In genomic region chr22:20563464-20563906, GRCh38 we compare ENCODE assay signal across 13 cellular contexts. TPM values are rescaled to one million over a fixed set of nuclear protein-coding genes. Genes with fewer than 3 reads are reported as not detected.
A peak's percentile ranks its signal among the peaks of the same experiment; 100 is the strongest.
DNase-seq lines count a peak whose midpoint lies in the region; ATAC-seq and TF ChIP-seq lines count a peak whose summit lies in the region.
"Had no signal": no experiment of that assay in that cellular context is flagged by ENCODE, and none has a peak within 500 bp of the region (broad histone marks: within the 10 kb centered on the region; RNA-seq: fewer than 3 reads in every experiment).

No MANE protein-coding gene starts in this region.

- H3K27ac ChIP-seq in CD4-positive, CD25-positive, alpha-beta regulatory T cell (ENCODE audit: insufficient read depth, low read length, poor library complexity, severe bottlenecking), result peak overlapping the region; percentile 57
- no peak overlapping the region for H3K27ac ChIP-seq in CD8-positive, alpha-beta T cell (ENCODE audit: low read depth, low read length)
- no peak overlapping the region for H3K27ac ChIP-seq in naive thymus-derived CD4-positive, alpha-beta T cell (ENCODE audit: low read depth, low read length)
- peak overlapping the region in 1 of 4 donors; percentile 18 for H3K27ac ChIP-seq in upper lobe of left lung

- CTCF ChIA-PET in CD8-positive, alpha-beta T cell (lab: Charles Lee), result interaction anchor here (0.8 to 16.0 kb wide), 16 partner anchors 11 to 100 kb away, joined by 3 to 382 read pairs (median 6); partner anchors contain the start of gene MED15
- CTCF ChIA-PET in activated CD8-positive, alpha-beta T cell treated with anti-CD3 and anti-CD28 coated beads, Interleukin-2, amount 10 ng/mL, durations not matched to agents 7 days and 5 days (lab: Charles Lee), result interaction anchor here (0.7 to 14.1 kb wide), 15 partner anchors 9 to 170 kb away, joined by 3 to 465 read pairs (median 9); partner anchors contain the start of genes KLHL22 and MED15
- CTCF ChIA-PET in naive thymus-derived CD4-positive, alpha-beta T cell (lab: Charles Lee), result interaction anchor here (1.0 to 12.5 kb wide), 8 partner anchors 10 to 107 kb away, joined by 3 to 229 read pairs (median 4); no protein-coding TSS in a partner anchor

- H3K9me3 Mint-ChIP-seq in CD4-positive, CD25-positive, alpha-beta regulatory T cell, result peaks cover 0 to 10% (median 4%) of the 10 kb centered on the region in 7 donors
- peaks cover 9% of the 10 kb centered on the region for H3K9me3 Mint-ChIP-seq in CD8-positive, alpha-beta T cell
- peaks cover 10% of the 10 kb centered on the region for H3K9me3 Mint-ChIP-seq in activated CD8-positive, alpha-beta T cell treated with anti-CD3 and anti-CD28 coated beads, Interleukin-2, amount 10 ng/mL, durations not matched to agents 7 days and 5 days (ENCODE audit: insufficient read depth)
- H3K9me3 Mint-ChIP-seq in naive thymus-derived CD4-positive, alpha-beta T cell, result peaks cover 0 to 11% (median 8%) of the 10 kb centered on the region in 11 donors

- peaks cover 48% of the 10 kb centered on the region for H3K36me3 ChIP-seq in CD4-positive, CD25-positive, alpha-beta regulatory T cell (ENCODE audit: control insufficient read depth, insufficient read depth, low read length)
- peaks cover 29% of the 10 kb centered on the region for H3K36me3 ChIP-seq in CD8-positive, alpha-beta T cell (ENCODE audit: insufficient read depth, low read length)
- peaks cover 0 to 50% (median 23%) of the 10 kb centered on the region in 3 experiments for H3K36me3 ChIP-seq in naive thymus-derived CD4-positive, alpha-beta T cell (ENCODE audit: control insufficient read depth in 2 of 3, insufficient read depth in 3 of 3, low read length in 3 of 3)
- H3K36me3 ChIP-seq in upper lobe of left lung, result peaks cover 19 to 90% (median 53%) of the 10 kb centered on the region in 4 donors

- TF ChIP-seq CTCF in CD8-positive, alpha-beta T cell (IDR thresholded peaks at IDR 0.05), result no peak
- no peak for TF ChIP-seq CTCF in upper lobe of left lung (IDR thresholded peaks at IDR 0.05)

- no peak for DNase-seq in CD4-positive, CD25-positive, alpha-beta regulatory T cell
- DNase-seq in CD8-positive, alpha-beta T cell, result no peak
- DNase-seq in activated CD8-positive, alpha-beta T cell treated with anti-CD3 and anti-CD28 coated beads, Interleukin-2, amount 10 ng/mL, durations not matched to agents 7 days and 5 days, result no peak
- no peak for DNase-seq in naive thymus-derived CD4-positive, alpha-beta T cell
- DNase-seq in upper lobe of left lung, result no peak
- DNase-seq: activated T-cell treated with anti-CD3 and anti-CD28 coated beads, Interleukin-2, amount 50 U/mL, for 4 hours; lower lobe of right lung; SIG-M5; stimulated activated CD4-positive, alpha-beta T cell treated with anti-CD3 and anti-CD28 coated beads, Interleukin-2, amount 100 ng/mL, for 48 hours had no signal

- peaks cover 0 to 9% of the 10 kb centered on the region in 2 experiments for H3K9me3 ChIP-seq in CD4-positive, CD25-positive, alpha-beta regulatory T cell (ENCODE audit: control insufficient read depth in 2 of 2, low read length in 2 of 2)
- H3K9me3 ChIP-seq in CD8-positive, alpha-beta T cell (ENCODE audit: low read length), result no peaks in the 10 kb centered on the region
- peaks cover 0 to 11% (median 0%) of the 10 kb centered on the region in 3 experiments for H3K9me3 ChIP-seq in naive thymus-derived CD4-positive, alpha-beta T cell (ENCODE audit: control insufficient read depth in 2 of 3, low read length in 3 of 3)
- H3K9me3 ChIP-seq in upper lobe of left lung, result no peaks in the 10 kb centered on the region
- H3K9me3 ChIP-seq: lower lobe of right lung, MG63 had no signal

- H3K4me1 ChIP-seq in CD4-positive, CD25-positive, alpha-beta regulatory T cell (ENCODE audit: control insufficient read depth, insufficient read depth, low read length, poor library complexity, severe bottlenecking), result peaks cover 66% of the 10 kb centered on the region
- peaks cover 67% of the 10 kb centered on the region for H3K4me1 ChIP-seq in CD8-positive, alpha-beta T cell (ENCODE audit: insufficient read depth, low read length)
- H3K4me1 ChIP-seq in naive thymus-derived CD4-positive, alpha-beta T cell (ENCODE audit: control insufficient read depth in 2 of 2, insufficient read depth in 2 of 2, low read length in 2 of 2), result peaks cover 53 to 62% of the 10 kb centered on the region in 2 donors
- H3K4me1 ChIP-seq in upper lobe of left lung, result peaks cover 25 to 31% (median 30%) of the 10 kb centered on the region in 4 donors

- H3K27me3 Mint-ChIP-seq in CD4-positive, CD25-positive, alpha-beta regulatory T cell, result no peaks in the 10 kb centered on the region
- no peaks in the 10 kb centered on the region for H3K27me3 Mint-ChIP-seq in CD8-positive, alpha-beta T cell (ENCODE audit: low read depth)
- no peaks in the 10 kb centered on the region for H3K27me3 Mint-ChIP-seq in activated CD8-positive, alpha-beta T cell treated with anti-CD3 and anti-CD28 coated beads, Interleukin-2, amount 10 ng/mL, durations not matched to agents 7 days and 5 days (ENCODE audit: low read depth)
- no peaks in the 10 kb centered on the region for H3K27me3 Mint-ChIP-seq in naive thymus-derived CD4-positive, alpha-beta T cell

- intact Hi-C loops in CD8-positive, alpha-beta T cell (cut with DNase I, micrococcal nuclease), result no loop called here
- intact Hi-C loops in naive thymus-derived CD4-positive, alpha-beta T cell (cut with micrococcal nuclease), result no loop called here

- peaks cover 67% of the 10 kb centered on the region for H3K36me3 Mint-ChIP-seq in CD4-positive, CD25-positive, alpha-beta regulatory T cell
- peaks cover 76% of the 10 kb centered on the region for H3K36me3 Mint-ChIP-seq in CD8-positive, alpha-beta T cell
- peaks cover 87% of the 10 kb centered on the region for H3K36me3 Mint-ChIP-seq in activated CD8-positive, alpha-beta T cell treated with anti-CD3 and anti-CD28 coated beads, Interleukin-2, amount 10 ng/mL, durations not matched to agents 7 days and 5 days (ENCODE audit: low read depth)
- H3K36me3 Mint-ChIP-seq in naive thymus-derived CD4-positive, alpha-beta T cell, result peaks cover 15 to 60% (median 30%) of the 10 kb centered on the region in 5 donors

- POLR2A ChIA-PET in CD8-positive, alpha-beta T cell (lab: Charles Lee), result interaction anchor here (0.9 to 10.1 kb wide), 3 partner anchors 10 to 45 kb away, joined by 3 to 308 read pairs (median 3); no protein-coding TSS in a partner anchor
- POLR2A ChIA-PET in activated CD8-positive, alpha-beta T cell treated with anti-CD3 and anti-CD28 coated beads, Interleukin-2, amount 10 ng/mL, durations not matched to agents 7 days and 5 days (lab: Charles Lee), result interaction anchor here (2.0 kb wide), 1 partner anchor 56 kb away, joined by 5 read pairs; the partner anchor contains the start of gene MED15
- POLR2A ChIA-PET in naive thymus-derived CD4-positive, alpha-beta T cell (lab: Charles Lee), result interaction anchor here (0.8 to 26.4 kb wide), 4 partner anchors 15 to 137 kb away, joined by 3 to 738 read pairs (median 8); no protein-coding TSS in a partner anchor

- TF ChIP-seq POLR2A in upper lobe of left lung (IDR thresholded peaks at IDR 0.05) (no peak), GM18505 (IDR thresholded peaks at IDR 0.05; ENCODE audit: borderline replicate concordance, extremely low read depth, insufficient read depth, insufficient read length) (no peak)

- H3K27ac Mint-ChIP-seq in CD4-positive, CD25-positive, alpha-beta regulatory T cell, result peak overlapping the region; percentile 83 to 95 (median 92)
- peak overlapping the region; percentile 91 for H3K27ac Mint-ChIP-seq in CD8-positive, alpha-beta T cell
- H3K27ac Mint-ChIP-seq in activated CD8-positive, alpha-beta T cell treated with anti-CD3 and anti-CD28 coated beads, Interleukin-2, amount 10 ng/mL, durations not matched to agents 7 days and 5 days, result peak overlapping the region; percentile 70
- H3K27ac Mint-ChIP-seq in naive thymus-derived CD4-positive, alpha-beta T cell, result peak overlapping the region; percentile 38 to 93 (median 82)

- WGBS in upper lobe of left lung, 2 donors, result 76 to 88% methylated on average over 4 of the region's 4 CpGs

- H3K27me3 ChIP-seq in CD4-positive, CD25-positive, alpha-beta regulatory T cell (ENCODE audit: control insufficient read depth, insufficient read depth, low read length), result no peaks in the 10 kb centered on the region
- no peaks in the 10 kb centered on the region for H3K27me3 ChIP-seq in CD8-positive, alpha-beta T cell (ENCODE audit: insufficient read depth, low read length)
- H3K27me3 ChIP-seq in naive thymus-derived CD4-positive, alpha-beta T cell (ENCODE audit: control insufficient read depth in 2 of 2, insufficient read depth in 2 of 2, low read length in 2 of 2), result no peaks in the 10 kb centered on the region
- no peaks in the 10 kb centered on the region for H3K27me3 ChIP-seq in upper lobe of left lung
- H3K27me3 ChIP-seq: heart right ventricle, MG63 had no signal

- peak overlapping the region; percentile 54 for H3K4me3 ChIP-seq in CD4-positive, CD25-positive, alpha-beta regulatory T cell (ENCODE audit: low read depth, low read length)
- H3K4me3 ChIP-seq in CD8-positive, alpha-beta T cell (ENCODE audit: low read depth, low read length), result no peak overlapping the region
- no peak overlapping the region for H3K4me3 ChIP-seq in naive thymus-derived CD4-positive, alpha-beta T cell (ENCODE audit: low read length)
- H3K4me3 ChIP-seq in upper lobe of left lung, result no peak overlapping the region
- H3K4me3 ChIP-seq: heart right ventricle, lower lobe of right lung, MG63 had no signal

- no peak for ATAC-seq in CD4-positive, CD25-positive, alpha-beta regulatory T cell (ENCODE audit: low read depth in 2 of 2)
- ATAC-seq in CD8-positive, alpha-beta T cell, result no peak
- no peak for ATAC-seq in activated CD8-positive, alpha-beta T cell treated with anti-CD3 and anti-CD28 coated beads, Interleukin-2, amount 10 ng/mL, durations not matched to agents 7 days and 5 days
- no peak for ATAC-seq in naive thymus-derived CD4-positive, alpha-beta T cell
- ATAC-seq in upper lobe of left lung (ENCODE audit: low FRiP score in 2 of 2) (no peak), GM18505 (IDR thresholded peaks at IDR 0.05; ENCODE audit: unreplicated experiment) (no peak), HG03378 (IDR thresholded peaks at IDR 0.05; ENCODE audit: unreplicated experiment) (no peak)

- peak overlapping the region; percentile 61 to 73 (median 66) for H3K4me3 Mint-ChIP-seq in CD4-positive, CD25-positive, alpha-beta regulatory T cell
- peak overlapping the region; percentile 0 for H3K4me3 Mint-ChIP-seq in CD8-positive, alpha-beta T cell
- H3K4me3 Mint-ChIP-seq in activated CD8-positive, alpha-beta T cell treated with anti-CD3 and anti-CD28 coated beads, Interleukin-2, amount 10 ng/mL, durations not matched to agents 7 days and 5 days, result no peak overlapping the region
- peak overlapping the region in 5 of 10 donors; percentile 10 to 80 (median 46) for H3K4me3 Mint-ChIP-seq in naive thymus-derived CD4-positive, alpha-beta T cell
- H3K4me3 Mint-ChIP-seq: activated T-cell treated with anti-CD3 and anti-CD28 coated beads, Interleukin-2, amount 50 U/mL, for 4 hours had no signal

- TF ChIP-seq EP300 in upper lobe of left lung (IDR thresholded peaks at IDR 0.05), result no peak

- H3K4me1 Mint-ChIP-seq in CD4-positive, CD25-positive, alpha-beta regulatory T cell, result peaks cover 20 to 95% (median 49%) of the 10 kb centered on the region in 4 donors
- H3K4me1 Mint-ChIP-seq in CD8-positive, alpha-beta T cell (ENCODE audit: low read depth), result peaks cover 78% of the 10 kb centered on the region
- H3K4me1 Mint-ChIP-seq in activated CD8-positive, alpha-beta T cell treated with anti-CD3 and anti-CD28 coated beads, Interleukin-2, amount 10 ng/mL, durations not matched to agents 7 days and 5 days (ENCODE audit: low read depth), result peaks cover 79% of the 10 kb centered on the region
- peaks cover 54 to 87% (median 77%) of the 10 kb centered on the region in 7 donors for H3K4me1 Mint-ChIP-seq in naive thymus-derived CD4-positive, alpha-beta T cell

RNA-seq across cellular contexts. Expression of gene MED15, which starts 56.1 kb away (rescaled TPM):
- 397 TPM for total RNA-seq in CD4-positive, CD25-positive, alpha-beta regulatory T cell
- polyA plus RNA-seq in CD4-positive, CD25-positive, alpha-beta regulatory T cell, result 10 to 100 TPM; 35.1 to 43.0 (median 38.5) TPM
- 100 to 1,000 TPM; 316 TPM for total RNA-seq in CD8-positive, alpha-beta T cell
- 100 to 1,000 TPM; 155 to 161 TPM for total RNA-seq in activated CD8-positive, alpha-beta T cell treated with anti-CD3 and anti-CD28 coated beads, Interleukin-2, amount 10 ng/mL, durations not matched to agents 7 days and 5 days
- total RNA-seq in naive thymus-derived CD4-positive, alpha-beta T cell, result 100 to 1,000 TPM; 169 to 235 (median 201) TPM
- polyA plus RNA-seq in naive thymus-derived CD4-positive, alpha-beta T cell, result 10 to 100 TPM; 24.3 to 76.6 TPM
- 100 to 1,000 TPM in 4 of 6 donors, 10 to 100 TPM in 2; 64.2 to 170 (median 123) TPM for total RNA-seq in upper lobe of left lung
